8 cellular contexts compared by ENCODE assay signal in the genomic region with DNA sequence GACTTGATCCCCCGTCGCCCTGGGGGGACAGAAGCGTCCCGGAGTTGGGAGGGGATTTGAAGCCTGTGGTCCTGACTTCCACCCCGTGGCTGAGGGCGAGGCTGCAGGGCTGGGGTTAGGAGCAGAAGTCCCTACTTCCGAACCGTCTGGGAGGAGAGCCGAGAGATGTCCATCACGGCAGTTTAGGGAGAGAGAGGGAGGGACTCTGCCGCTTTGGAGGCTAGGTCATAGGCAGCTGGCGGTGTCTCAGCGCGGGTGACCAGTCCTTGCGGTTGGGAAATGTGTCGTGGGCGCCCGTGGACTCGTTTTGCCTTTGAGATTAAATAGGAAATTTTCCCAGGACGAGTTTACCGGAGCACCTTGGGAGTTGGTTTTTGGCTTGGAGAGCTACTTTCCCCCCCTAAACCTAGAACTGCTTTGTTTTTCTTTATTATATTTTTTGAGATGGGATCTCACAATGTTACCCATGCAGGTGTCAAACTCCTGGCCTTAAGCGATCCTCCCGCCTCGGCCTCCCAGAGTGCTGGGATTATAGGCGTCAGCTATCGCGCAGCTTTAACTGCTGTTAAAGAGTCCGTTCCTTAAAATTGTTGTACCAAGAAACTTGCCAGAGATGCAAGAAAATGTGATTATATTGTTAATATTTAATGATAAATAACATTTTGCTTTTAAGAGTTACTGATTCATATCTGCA. TPM values are rescaled to one million over a fixed set of nuclear protein-coding genes. Genes with fewer than 3 reads are reported as not detected.
A peak's percentile ranks its signal among the peaks of the same experiment; 100 is the strongest.
DNase-seq lines count a peak whose midpoint lies in the region; ATAC-seq and TF ChIP-seq lines count a peak whose summit lies in the region.
"Not testable (repeated sequence)": the region's sequence is repeated elsewhere in the genome, so short reads cannot be mapped to it uniquely, and the experiment has no call there.

No MANE protein-coding gene starts in this region.

- H2BK15ac ChIP-seq in H9 (ENCODE audit: low read depth, low read length), result not testable (repeated sequence)

- H2BK120ac ChIP-seq in H9 (ENCODE audit: low read depth, low read length, poor library complexity, severe bottlenecking), result not testable (repeated sequence)

- H3K9me3 Mint-ChIP-seq in H9; T-helper 2 cell treated with Interferon-gamma antibody and Interleukin-4, amounts not matched to agents 5 μg/mL and 100 μg/mL, for 36 hours: not testable (repeated sequence)

- H3K4me2 ChIP-seq in H9 (ENCODE audit: insufficient read depth, insufficient read length, low read length), result peak overlapping the region; percentile 49

- WGBS in H9 (ENCODE audit: extremely low coverage, insufficient read length, low lambda C conversion rate), result no CpG with 5 or more reads among the region's 28 CpGs

- H4K91ac ChIP-seq in H9 (ENCODE audit: insufficient read length, low read depth, low read length), result not testable (repeated sequence)

- H4K5ac ChIP-seq in H9 (ENCODE audit: insufficient read length, low read depth, low read length), result not testable (repeated sequence)

- not testable (repeated sequence) for H2AFZ ChIP-seq in H9 (ENCODE audit: low read length)

- not testable (repeated sequence) for H3K23me2 ChIP-seq in H9 (ENCODE audit: insufficient read length, low read depth, low read length, poor library complexity, severe bottlenecking)

- H3K27me3 ChIP-seq in H9 (ENCODE audit: insufficient read depth, low read length); brain microvascular endothelial cell (replicated peaks); thoracic aorta (replicated peaks; ENCODE audit: insufficient read depth): not testable (repeated sequence)

- H3K36me3 ChIP-seq in brain microvascular endothelial cell (replicated peaks); thoracic aorta: not testable (repeated sequence)

- not testable (repeated sequence) for H3K18ac ChIP-seq in H9 (ENCODE audit: insufficient read length, low read depth, low read length)

- peak overlapping the region; percentile 92 to 96 for H3K4me3 Mint-ChIP-seq in H9
- peak overlapping the region; percentile 95 for H3K4me3 Mint-ChIP-seq in T-helper 2 cell treated with Interferon-gamma antibody and Interleukin-4, amounts not matched to agents 5 μg/mL and 100 μg/mL, for 36 hours

- not testable (repeated sequence) for H2BK5ac ChIP-seq in H9 (ENCODE audit: insufficient read length, low read length)

- not testable (repeated sequence) for H3K36me3 Mint-ChIP-seq in H9 (ENCODE audit: insufficient read depth in 1 of 3, low read depth in 3 of 3); T-helper 2 cell treated with Interferon-gamma antibody and Interleukin-4, amounts not matched to agents 5 μg/mL and 100 μg/mL, for 36 hours (ENCODE audit: low read depth)

- H3K23ac ChIP-seq in H9 (ENCODE audit: insufficient read length, low read depth, low read length), result not testable (repeated sequence)

- not testable (repeated sequence) for H4K8ac ChIP-seq in H9 (replicated peaks; ENCODE audit: insufficient read length, low read depth, low read length)

- TF ChIP-seq CTCF in H9 (conservative IDR thresholded peaks at IDR 0.05) (peak; percentile 26; the same call in 1 of the 3 replicates), brain microvascular endothelial cell (IDR thresholded peaks at IDR 0.05; ENCODE audit: low read depth, low read length, missing control alignments) (peak; percentile 21)
- not testable (repeated sequence) for TF ChIP-seq CTCF in LNCaP clone FGC (IDR thresholded peaks at IDR 0.05; ENCODE audit: control insufficient read depth, extremely low read depth, insufficient read depth); thoracic aorta (IDR thresholded peaks at IDR 0.05)

- DNase-seq in DMS53 (lab: John Stamatoyannopoulos, UW), result peak; percentile 78
- peak; percentile 50 for DNase-seq in H9
- peak; percentile 19 for DNase-seq in LNCaP clone FGC (ENCODE audit: low read depth)
- DNase-seq in T-helper 2 cell treated with Interferon-gamma antibody and Interleukin-4, amounts not matched to agents 5 μg/mL and 100 μg/mL, for 36 hours (ENCODE audit: low spot score), result not testable (repeated sequence)
- DNase-seq in brain microvascular endothelial cell, result peak; percentile 28
- DNase-seq in Right ventricle myocardium superior, result peak; percentile 70
- peak; percentile 82 for DNase-seq in myocyte (ENCODE audit: low read depth)
- peak; percentile 13 for DNase-seq in thoracic aorta (ENCODE audit: low spot score)

- H3K4me1 ChIP-seq in H9 (ENCODE audit: insufficient read depth, low read length), result not testable (repeated sequence)
- H3K4me1 ChIP-seq in thoracic aorta (ENCODE audit: control insufficient read depth in 1 of 2, low read depth in 2 of 2), result peaks cover 6 to 23% of the 10 kb centered on the region in 2 donors

- intact Hi-C loops in Right ventricle myocardium superior (cut with DNase I), result not testable (repeated sequence)

- not testable (repeated sequence) for H3K4ac ChIP-seq in H9 (ENCODE audit: low read depth, low read length)

- not testable (repeated sequence) for H4K20me1 ChIP-seq in H9 (ENCODE audit: control insufficient read depth, insufficient read depth, insufficient read length)

- H3K56ac ChIP-seq in H9 (ENCODE audit: insufficient read length, low read depth, low read length), result not testable (repeated sequence)

- H3K4me3 ChIP-seq in LNCaP clone FGC (ENCODE audit: low read depth, low read length) (peak overlapping the region; percentile 71), brain microvascular endothelial cell (ENCODE audit: low read depth, low read length) (peak overlapping the region; percentile 84), thoracic aorta (peak overlapping the region; percentile 100)

- peaks cover 4 to 12% of the 10 kb centered on the region in 2 experiments for H3K4me1 Mint-ChIP-seq in H9
- peaks cover 12% of the 10 kb centered on the region for H3K4me1 Mint-ChIP-seq in T-helper 2 cell treated with Interferon-gamma antibody and Interleukin-4, amounts not matched to agents 5 μg/mL and 100 μg/mL, for 36 hours (ENCODE audit: low read depth)

- not testable (repeated sequence) for H3K79me2 ChIP-seq in H9 (ENCODE audit: insufficient read depth, low read length)

- peak; percentile 70 for ATAC-seq in Right ventricle myocardium superior (ENCODE audit: poor library complexity)
- ATAC-seq in thoracic aorta (ENCODE audit: insufficient number of reproducible peaks, low FRiP score, low read depth), result peak; percentile 54

- not testable (repeated sequence) for H3K27ac ChIP-seq in H9 (ENCODE audit: insufficient read length, low read depth, low read length)
- peak overlapping the region; percentile 95 for H3K27ac ChIP-seq in brain microvascular endothelial cell
- peak overlapping the region; percentile 96 to 99 for H3K27ac ChIP-seq in thoracic aorta

- peak overlapping the region; percentile 85 to 100 (median 97) for H3K27ac Mint-ChIP-seq in H9
- H3K27ac Mint-ChIP-seq in T-helper 2 cell treated with Interferon-gamma antibody and Interleukin-4, amounts not matched to agents 5 μg/mL and 100 μg/mL, for 36 hours, result peak overlapping the region; percentile 93

- not testable (repeated sequence) for H2AK5ac ChIP-seq in H9 (ENCODE audit: insufficient read length, low read length)

- peak overlapping the region; percentile 86 for H3K14ac ChIP-seq in H9 (ENCODE audit: insufficient read depth, low read length)

- not testable (repeated sequence) for H2BK12ac ChIP-seq in H9 (ENCODE audit: insufficient read length, low read depth, low read length)

- not testable (repeated sequence) for H3T11ph ChIP-seq in H9 (ENCODE audit: low read length)

- not testable (repeated sequence) for H3K79me1 ChIP-seq in H9 (ENCODE audit: insufficient read depth, low read depth, low read length, poor library complexity, severe bottlenecking)

- not testable (repeated sequence) for H3K27me3 Mint-ChIP-seq in H9 (ENCODE audit: low read depth); T-helper 2 cell treated with Interferon-gamma antibody and Interleukin-4, amounts not matched to agents 5 μg/mL and 100 μg/mL, for 36 hours (ENCODE audit: low read depth)

- in situ Hi-C loops in brain microvascular endothelial cell (cut with HindIII; ENCODE audit: low pct_ligation_motif_present, low sequenced_read_pairs), result not testable (repeated sequence)

- peak overlapping the region; percentile 12 for H3K9ac ChIP-seq in H9 (ENCODE audit: extremely low read depth, insufficient read length, low read length)

- H2BK20ac ChIP-seq in H9 (ENCODE audit: low read depth, low read length, poor library complexity, severe bottlenecking), result not testable (repeated sequence)

- H3K9me3 ChIP-seq in H9 (ENCODE audit: control insufficient read depth, low read depth, low read length); thoracic aorta: not testable (repeated sequence)

RNA-seq across cellular contexts. Expression of a gene that starts 26.6 kb away (rescaled TPM):
- total RNA-seq in H9 (2021) (8.9 and 10.0 TPM in 2 replicates), Right ventricle myocardium superior (8.0 TPM), myocyte (19.7 and 25.8 TPM in 2 replicates), thoracic aorta (10 to 100 TPM; 24.5 to 31.0 TPM)
- 34.3 TPM for polyA plus RNA-seq in myocyte (2012)
